In the genomic region with DNA sequence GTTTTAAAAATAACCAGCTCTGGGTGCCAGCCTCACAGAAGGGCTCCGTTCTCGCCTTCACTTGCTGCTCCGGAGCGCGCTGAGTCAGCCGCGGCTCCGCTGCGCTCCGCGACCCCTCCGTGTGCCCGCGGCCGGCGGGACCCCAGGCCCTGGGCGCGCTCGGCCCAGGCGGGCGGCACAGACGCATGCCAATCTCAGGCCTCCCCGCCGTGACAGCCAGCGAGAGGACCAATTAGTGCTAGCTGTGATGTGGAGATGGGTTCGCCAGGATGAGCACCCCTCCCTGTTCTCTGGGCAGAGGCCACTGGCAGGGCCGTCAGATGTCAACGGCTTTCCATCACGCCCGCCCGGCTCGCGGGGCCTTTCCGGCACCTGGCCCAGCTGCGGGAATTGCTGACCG, we compare ENCODE assay signal across 16 cellular contexts.
"Had no signal": no experiment of that assay in that cellular context is flagged by ENCODE, and none has a peak within 500 bp of the region (broad histone marks: within the 10 kb centered on the region; RNA-seq: fewer than 3 reads in every experiment).

No MANE protein-coding gene starts in this region.

- H3K27ac Mint-ChIP-seq: activated CD8-positive, alpha-beta memory T cell treated with anti-CD3 and anti-CD28 coated beads, Interleukin-2, amount 10 ng/mL, durations not matched to agents 7 days and 5 days; activated naive CD8-positive, alpha-beta T cell had no signal

- H3K4me1 ChIP-seq: esophagus muscularis mucosa, thyroid gland had no signal

- H3K9me3 ChIP-seq: esophagus muscularis mucosa, ovary, thyroid gland had no signal

- DNase-seq: activated CD4-positive, alpha-beta T cell treated with anti-CD3 and anti-CD28 coated beads for 1 hour; activated CD4-positive, alpha-beta T cell treated with anti-CD3 and anti-CD28 coated beads, Interleukin-2, amount 50 U/mL, for 48 hours; activated CD8-positive, alpha-beta memory T cell treated with anti-CD3 and anti-CD28 coated beads, Interleukin-2, amount 10 ng/mL, durations not matched to agents 7 days and 5 days; activated effector memory CD4-positive, alpha-beta T cell treated with anti-CD3 and anti-CD28 coated beads, Interleukin-2, amount 50 U/mL, for 16 hours; activated T-cell treated with anti-CD3 and anti-CD28 coated beads, Interleukin-2, amount 50 U/mL, for 4 hours; amygdala; central memory CD4-positive, alpha-beta T cell; glutamatergic neuron; ovary; small intestine had no signal

- H3K4me3 Mint-ChIP-seq: activated CD8-positive, alpha-beta memory T cell treated with anti-CD3 and anti-CD28 coated beads, Interleukin-2, amount 10 ng/mL, durations not matched to agents 7 days and 5 days; activated naive CD8-positive, alpha-beta T cell; activated T-cell treated with anti-CD3 and anti-CD28 coated beads, Interleukin-2, amount 50 U/mL, for 4 hours; neural crest cell had no signal

- H3K4me3 ChIP-seq: coronary artery, esophagus muscularis mucosa, ovary, thyroid gland had no signal

- FAIRE-seq: small intestine, urothelium cell line had no signal

- H3K36me3 Mint-ChIP-seq: activated CD8-positive, alpha-beta memory T cell treated with anti-CD3 and anti-CD28 coated beads, Interleukin-2, amount 10 ng/mL, durations not matched to agents 7 days and 5 days; activated naive CD8-positive, alpha-beta T cell had no signal

- H3K36me3 ChIP-seq: esophagus muscularis mucosa, ovary, thyroid gland had no signal

- ATAC-seq: activated CD8-positive, alpha-beta memory T cell treated with anti-CD3 and anti-CD28 coated beads, Interleukin-2, amount 10 ng/mL, durations not matched to agents 7 days and 5 days; activated T-cell treated with anti-CD3 and anti-CD28 coated beads, Interleukin-2, amount 50 U/mL, for 4 hours had no signal

- H3K27me3 ChIP-seq: ovary, thyroid gland had no signal

- H3K27ac ChIP-seq: coronary artery, esophagus muscularis mucosa, ovary, thyroid gland had no signal

- H3K4me1 Mint-ChIP-seq: activated CD8-positive, alpha-beta memory T cell treated with anti-CD3 and anti-CD28 coated beads, Interleukin-2, amount 10 ng/mL, durations not matched to agents 7 days and 5 days had no signal
